ENCODE assay signal across 1 cellular context in the genomic region with DNA sequence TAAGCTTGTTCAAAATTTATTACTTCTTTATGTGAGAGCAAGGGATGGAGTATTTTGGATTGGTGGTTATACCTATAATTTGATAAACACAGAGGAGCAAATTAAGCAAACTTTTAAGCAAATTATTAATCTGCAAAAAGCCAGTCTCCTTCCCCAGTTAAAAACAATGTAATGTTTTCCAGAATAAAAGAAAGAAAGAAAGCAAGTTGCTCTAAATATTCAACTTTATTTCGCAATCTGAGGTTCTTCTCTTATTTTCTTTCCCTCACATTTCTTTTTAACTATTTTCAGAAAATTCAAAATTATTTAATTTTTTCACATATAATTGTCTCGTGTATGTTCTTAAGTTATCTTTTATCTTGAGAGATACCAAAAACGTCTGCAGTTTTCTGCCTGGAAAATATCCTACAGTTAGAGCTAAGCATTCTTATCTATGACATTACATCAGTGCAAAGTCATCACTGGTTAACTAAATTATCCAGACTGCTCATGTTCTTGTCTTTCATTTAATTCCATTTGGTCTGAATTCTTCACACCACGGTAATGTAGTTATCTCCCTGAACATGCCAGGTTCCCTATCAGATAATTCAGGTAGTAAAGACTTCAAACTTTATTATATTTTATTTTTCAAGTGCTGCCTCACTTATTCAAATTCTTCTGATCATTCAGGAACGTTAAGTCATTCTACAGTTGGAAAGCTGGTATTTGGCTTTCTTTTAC.
TF ChIP-seq lines count a peak whose summit lies in the region.

No MANE protein-coding gene starts in this region.

TF ChIP-seq in K562, 482 proteins besides CTCF, POLR2A, EP300 and RAD21 (continued from another document and continues in another):
- peak; percentile 72; the same call in 1 of the 2 replicates for TF ChIP-seq CHAMP1 (IDR thresholded peaks at IDR 0.05)
- peak; percentile 61; the same call in 1 of the 2 replicates for TF ChIP-seq STAT5A (IDR thresholded peaks at IDR 0.05; ENCODE audit: borderline replicate concordance, low read length)
- TF ChIP-seq LEF1 (IDR thresholded peaks at IDR 0.05), result 0 out of 2 replicates have a peak, but pooled peaks have one; percentile 42
- TF ChIP-seq, protein P1, sequence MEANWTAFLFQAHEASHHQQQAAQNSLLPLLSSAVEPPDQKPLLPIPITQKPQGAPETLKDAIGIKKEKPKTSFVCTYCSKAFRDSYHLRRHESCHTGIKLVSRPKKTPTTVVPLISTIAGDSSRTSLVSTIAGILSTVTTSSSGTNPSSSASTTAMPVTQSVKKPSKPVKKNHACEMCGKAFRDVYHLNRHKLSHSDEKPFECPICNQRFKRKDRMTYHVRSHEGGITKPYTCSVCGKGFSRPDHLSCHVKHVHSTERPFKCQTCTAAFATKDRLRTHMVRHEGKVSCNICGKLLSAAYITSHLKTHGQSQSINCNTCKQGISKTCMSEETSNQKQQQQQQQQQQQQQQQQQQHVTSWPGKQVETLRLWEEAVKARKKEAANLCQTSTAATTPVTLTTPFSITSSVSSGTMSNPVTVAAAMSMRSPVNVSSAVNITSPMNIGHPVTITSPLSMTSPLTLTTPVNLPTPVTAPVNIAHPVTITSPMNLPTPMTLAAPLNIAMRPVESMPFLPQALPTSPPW (CRISPR knock-in tag; IDR thresholded peaks at IDR 0.05), result 0 out of 2 replicates have a peak, but pooled peaks have one; percentile 12
- TF ChIP-seq KLF13 (tag; IDR thresholded peaks at IDR 0.05; ENCODE audit: borderline replicate concordance, low read depth), result no peak
- TF ChIP-seq, protein P2, sequence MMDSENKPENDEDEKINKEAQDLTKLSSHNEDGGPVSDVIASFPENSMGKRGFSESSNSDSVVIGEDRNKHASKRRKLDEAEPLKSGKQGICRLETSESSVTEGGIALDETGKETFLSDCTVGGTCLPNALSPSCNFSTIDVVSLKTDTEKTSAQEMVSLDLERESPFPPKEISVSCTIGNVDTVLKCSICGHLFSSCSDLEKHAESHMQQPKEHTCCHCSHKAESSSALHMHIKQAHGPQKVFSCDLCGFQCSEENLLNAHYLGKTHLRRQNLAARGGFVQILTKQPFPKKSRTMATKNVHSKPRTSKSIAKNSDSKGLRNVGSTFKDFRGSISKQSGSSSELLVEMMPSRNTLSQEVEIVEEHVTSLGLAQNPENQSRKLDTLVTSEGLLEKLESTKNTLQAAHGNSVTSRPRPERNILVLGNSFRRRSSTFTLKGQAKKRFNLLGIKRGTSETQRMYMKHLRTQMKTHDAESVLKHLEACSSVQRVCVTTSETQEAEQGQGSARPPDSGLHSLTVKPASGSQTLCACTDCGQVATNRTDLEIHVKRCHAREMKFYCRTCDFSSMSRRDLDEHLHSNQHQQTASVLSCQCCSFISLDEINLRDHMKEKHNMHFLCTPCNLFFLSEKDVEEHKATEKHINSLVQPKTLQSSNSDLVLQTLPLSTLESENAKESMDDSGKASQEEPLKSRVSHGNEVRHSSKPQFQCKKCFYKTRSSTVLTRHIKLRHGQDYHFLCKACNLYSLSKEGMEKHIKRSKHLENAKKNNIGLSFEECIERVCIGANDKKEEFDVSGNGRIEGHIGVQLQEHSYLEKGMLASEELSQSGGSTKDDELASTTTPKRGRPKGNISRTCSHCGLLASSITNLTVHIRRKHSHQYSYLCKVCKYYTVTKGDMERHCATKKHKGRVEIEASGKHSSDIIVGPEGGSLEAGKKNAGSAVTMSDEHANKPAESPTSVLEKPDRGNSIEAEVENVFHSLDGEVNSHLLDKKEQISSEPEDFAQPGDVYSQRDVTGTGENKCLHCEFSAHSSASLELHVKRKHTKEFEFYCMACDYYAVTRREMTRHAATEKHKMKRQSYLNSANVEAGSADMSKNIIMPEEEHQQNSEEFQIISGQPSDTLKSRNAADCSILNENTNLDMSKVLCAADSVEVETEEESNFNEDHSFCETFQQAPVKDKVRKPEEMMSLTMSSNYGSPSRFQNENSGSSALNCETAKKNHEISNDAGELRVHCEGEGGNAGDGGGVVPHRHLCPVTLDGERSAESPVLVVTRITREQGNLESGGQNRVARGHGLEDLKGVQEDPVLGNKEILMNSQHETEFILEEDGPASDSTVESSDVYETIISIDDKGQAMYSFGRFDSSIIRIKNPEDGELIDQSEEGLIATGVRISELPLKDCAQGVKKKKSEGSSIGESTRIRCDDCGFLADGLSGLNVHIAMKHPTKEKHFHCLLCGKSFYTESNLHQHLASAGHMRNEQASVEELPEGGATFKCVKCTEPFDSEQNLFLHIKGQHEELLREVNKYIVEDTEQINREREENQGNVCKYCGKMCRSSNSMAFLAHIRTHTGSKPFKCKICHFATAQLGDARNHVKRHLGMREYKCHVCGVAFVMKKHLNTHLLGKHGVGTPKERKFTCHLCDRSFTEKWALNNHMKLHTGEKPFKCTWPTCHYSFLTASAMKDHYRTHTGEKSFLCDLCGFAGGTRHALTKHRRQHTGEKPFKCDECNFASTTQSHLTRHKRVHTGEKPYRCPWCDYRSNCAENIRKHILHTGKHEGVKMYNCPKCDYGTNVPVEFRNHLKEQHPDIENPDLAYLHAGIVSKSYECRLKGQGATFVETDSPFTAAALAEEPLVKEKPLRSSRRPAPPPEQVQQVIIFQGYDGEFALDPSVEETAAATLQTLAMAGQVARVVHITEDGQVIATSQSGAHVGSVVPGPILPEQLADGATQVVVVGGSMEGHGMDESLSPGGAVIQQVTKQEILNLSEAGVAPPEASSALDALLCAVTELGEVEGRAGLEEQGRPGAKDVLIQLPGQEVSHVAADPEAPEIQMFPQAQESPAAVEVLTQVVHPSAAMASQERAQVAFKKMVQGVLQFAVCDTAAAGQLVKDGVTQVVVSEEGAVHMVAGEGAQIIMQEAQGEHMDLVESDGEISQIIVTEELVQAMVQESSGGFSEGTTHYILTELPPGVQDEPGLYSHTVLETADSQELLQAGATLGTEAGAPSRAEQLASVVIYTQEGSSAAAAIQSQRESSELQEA (IDR thresholded peaks at IDR 0.05; ENCODE audit: low read depth), result no peak
- peak in 1 of 2 experiments; percentile 16; a peak in 2 of 4 replicates for TF ChIP-seq NRF1 (conservative IDR thresholded peaks at IDR 0.05 in 1 of 2, IDR thresholded peaks at IDR 0.05 in 1 of 2)
- no peak for TF ChIP-seq ZNF444 (CRISPR knock-in tag; IDR thresholded peaks at IDR 0.05)
- TF ChIP-seq SMAD4 (CRISPR knock-in tag; conservative IDR thresholded peaks at IDR 0.05), result no peak
- no peak for TF ChIP-seq ETV6 (IDR thresholded peaks at IDR 0.05; ENCODE audit: borderline replicate concordance in 1 of 2, low read depth in 2 of 2, low read length in 1 of 2)
- no peak for TF ChIP-seq ETV6 (CRISPR knock-in tag; IDR thresholded peaks at IDR 0.05; ENCODE audit: borderline replicate concordance)
- no peak for TF ChIP-seq ZKSCAN8 (CRISPR knock-in tag; IDR thresholded peaks at IDR 0.05)
- no peak for TF ChIP-seq ZC3H4 (CRISPR knock-in tag; IDR thresholded peaks at IDR 0.05; ENCODE audit: borderline replicate concordance)
- TF ChIP-seq RCOR1 (IDR thresholded peaks at IDR 0.05; ENCODE audit: borderline replicate concordance in 1 of 2, low read depth in 2 of 2, low read length in 2 of 2), result peak in 1 of 2 experiments; percentile 65; a peak in 1 of 4 replicates
- no peak for TF ChIP-seq GABPB2 (CRISPR knock-in tag; conservative IDR thresholded peaks at IDR 0.05)
- TF ChIP-seq, protein P3, sequence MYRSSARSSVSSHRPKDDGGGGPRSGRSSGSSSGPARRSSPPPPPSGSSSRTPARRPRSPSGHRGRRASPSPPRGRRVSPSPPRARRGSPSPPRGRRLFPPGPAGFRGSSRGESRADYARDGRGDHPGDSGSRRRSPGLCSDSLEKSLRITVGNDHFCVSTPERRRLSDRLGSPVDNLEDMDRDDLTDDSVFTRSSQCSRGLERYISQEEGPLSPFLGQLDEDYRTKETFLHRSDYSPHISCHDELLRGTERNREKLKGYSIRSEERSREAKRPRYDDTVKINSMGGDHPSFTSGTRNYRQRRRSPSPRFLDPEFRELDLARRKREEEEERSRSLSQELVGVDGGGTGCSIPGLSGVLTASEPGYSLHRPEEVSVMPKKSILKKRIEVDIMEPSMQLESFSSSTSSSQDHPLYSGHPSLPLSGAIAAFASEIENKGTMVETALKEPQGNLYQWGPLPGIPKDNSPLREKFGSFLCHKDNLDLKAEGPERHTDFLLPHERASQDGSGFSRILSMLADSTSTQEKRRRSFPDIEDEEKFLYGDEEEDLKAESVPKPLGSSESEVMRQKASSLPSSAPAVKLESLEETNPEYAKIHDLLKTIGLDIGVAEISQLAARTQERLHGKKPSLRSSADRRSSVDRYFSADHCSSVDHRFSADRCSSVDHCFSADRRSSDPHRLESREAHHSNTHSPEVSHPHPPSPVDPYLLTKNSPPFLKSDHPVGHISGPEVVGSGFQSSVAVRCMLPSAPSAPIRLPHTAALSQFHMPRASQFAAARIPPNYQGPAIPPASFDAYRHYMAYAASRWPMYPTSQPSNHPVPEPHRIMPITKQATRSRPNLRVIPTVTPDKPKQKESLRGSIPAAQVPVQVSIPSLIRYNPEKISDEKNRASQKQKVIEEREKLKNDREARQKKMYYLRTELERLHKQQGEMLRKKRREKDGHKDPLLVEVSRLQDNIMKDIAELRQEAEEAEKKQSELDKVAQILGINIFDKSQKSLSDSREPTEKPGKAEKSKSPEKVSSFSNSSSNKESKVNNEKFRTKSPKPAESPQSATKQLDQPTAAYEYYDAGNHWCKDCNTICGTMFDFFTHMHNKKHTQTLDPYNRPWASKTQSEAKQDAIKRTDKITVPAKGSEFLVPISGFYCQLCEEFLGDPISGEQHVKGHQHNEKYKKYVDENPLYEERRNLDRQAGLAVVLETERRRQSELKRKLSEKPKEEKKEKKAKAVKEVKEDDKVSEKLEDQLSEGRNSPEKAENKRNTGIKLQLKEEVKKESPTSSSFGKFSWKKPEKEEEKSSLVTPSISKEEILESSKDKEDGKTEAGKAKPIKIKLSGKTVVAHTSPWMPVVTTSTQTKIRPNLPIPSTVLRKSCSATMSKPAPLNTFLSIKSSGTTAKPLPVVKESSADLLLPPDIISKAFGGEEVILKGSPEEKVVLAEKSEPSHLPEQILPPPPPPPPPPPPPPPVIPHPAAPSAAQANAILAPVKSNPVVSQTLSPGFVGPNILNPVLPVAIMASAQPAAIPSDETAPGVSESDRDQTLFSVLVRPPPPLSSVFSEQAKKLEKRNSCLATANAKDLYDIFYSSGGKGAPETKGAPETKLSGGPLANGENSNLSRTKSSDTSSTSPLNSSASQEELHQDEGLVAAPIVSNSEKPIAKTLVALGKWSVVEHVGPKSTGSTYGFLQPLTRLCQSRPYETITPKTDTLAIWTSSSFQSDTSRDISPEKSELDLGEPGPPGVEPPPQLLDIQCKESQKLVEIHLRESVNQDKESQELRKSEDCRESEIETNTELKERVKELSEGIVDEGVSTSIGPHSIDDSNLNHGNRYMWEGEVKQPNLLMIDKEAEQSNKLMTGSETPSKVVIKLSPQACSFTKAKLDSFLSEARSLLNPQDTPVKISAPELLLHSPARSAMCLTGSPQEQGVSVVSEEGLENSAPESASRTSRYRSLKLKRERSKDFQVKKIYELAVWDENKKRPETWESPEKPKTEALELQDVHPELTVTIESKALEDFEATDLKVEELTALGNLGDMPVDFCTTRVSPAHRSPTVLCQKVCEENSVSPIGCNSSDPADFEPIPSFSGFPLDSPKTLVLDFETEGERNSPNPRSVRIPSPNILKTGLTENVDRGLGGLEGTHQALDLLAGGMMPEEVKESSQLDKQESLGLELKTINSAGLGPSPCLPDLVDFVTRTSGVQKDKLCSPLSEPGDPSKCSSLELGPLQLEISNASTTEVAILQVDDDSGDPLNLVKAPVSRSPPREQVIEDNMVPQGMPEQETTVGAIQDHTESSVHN (IDR thresholded peaks at IDR 0.05; ENCODE audit: borderline replicate concordance in 1 of 2, low read depth in 1 of 2), result peak in 1 of 2 experiments; percentile 16; a peak in 1 of 4 replicates
- TF ChIP-seq, protein P4, sequence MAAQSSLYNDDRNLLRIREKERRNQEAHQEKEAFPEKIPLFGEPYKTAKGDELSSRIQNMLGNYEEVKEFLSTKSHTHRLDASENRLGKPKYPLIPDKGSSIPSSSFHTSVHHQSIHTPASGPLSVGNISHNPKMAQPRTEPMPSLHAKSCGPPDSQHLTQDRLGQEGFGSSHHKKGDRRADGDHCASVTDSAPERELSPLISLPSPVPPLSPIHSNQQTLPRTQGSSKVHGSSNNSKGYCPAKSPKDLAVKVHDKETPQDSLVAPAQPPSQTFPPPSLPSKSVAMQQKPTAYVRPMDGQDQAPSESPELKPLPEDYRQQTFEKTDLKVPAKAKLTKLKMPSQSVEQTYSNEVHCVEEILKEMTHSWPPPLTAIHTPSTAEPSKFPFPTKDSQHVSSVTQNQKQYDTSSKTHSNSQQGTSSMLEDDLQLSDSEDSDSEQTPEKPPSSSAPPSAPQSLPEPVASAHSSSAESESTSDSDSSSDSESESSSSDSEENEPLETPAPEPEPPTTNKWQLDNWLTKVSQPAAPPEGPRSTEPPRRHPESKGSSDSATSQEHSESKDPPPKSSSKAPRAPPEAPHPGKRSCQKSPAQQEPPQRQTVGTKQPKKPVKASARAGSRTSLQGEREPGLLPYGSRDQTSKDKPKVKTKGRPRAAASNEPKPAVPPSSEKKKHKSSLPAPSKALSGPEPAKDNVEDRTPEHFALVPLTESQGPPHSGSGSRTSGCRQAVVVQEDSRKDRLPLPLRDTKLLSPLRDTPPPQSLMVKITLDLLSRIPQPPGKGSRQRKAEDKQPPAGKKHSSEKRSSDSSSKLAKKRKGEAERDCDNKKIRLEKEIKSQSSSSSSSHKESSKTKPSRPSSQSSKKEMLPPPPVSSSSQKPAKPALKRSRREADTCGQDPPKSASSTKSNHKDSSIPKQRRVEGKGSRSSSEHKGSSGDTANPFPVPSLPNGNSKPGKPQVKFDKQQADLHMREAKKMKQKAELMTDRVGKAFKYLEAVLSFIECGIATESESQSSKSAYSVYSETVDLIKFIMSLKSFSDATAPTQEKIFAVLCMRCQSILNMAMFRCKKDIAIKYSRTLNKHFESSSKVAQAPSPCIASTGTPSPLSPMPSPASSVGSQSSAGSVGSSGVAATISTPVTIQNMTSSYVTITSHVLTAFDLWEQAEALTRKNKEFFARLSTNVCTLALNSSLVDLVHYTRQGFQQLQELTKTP (IDR thresholded peaks at IDR 0.05; ENCODE audit: low read depth in 1 of 2, partially characterized antibody in 2 of 2), result peak in 1 of 2 experiments; percentile 64
- TF ChIP-seq NFE2 (IDR thresholded peaks at IDR 0.05; ENCODE audit: low read depth), result peak; percentile 97
- no peak for TF ChIP-seq RFX7 (CRISPR knock-in tag; IDR thresholded peaks at IDR 0.05)
- 0 out of 2 replicates have a peak, but pooled peaks have one; percentile 29 for TF ChIP-seq BHLHE40 (IDR thresholded peaks at IDR 0.05; ENCODE audit: low read length)
- peak; percentile 93 for TF ChIP-seq ARID1B (IDR thresholded peaks at IDR 0.05)
